15 cellular contexts compared by ENCODE assay signal in genomic region chr6:130906736-130907381, GRCh38.
DNase-seq lines count a peak whose midpoint lies in the region; ATAC-seq and TF ChIP-seq lines count a peak whose summit lies in the region.
"Had no signal": no experiment of that assay in that cellular context is flagged by ENCODE, and none has a peak within 500 bp of the region (broad histone marks: within the 10 kb centered on the region; RNA-seq: fewer than 3 reads in every experiment).

No MANE protein-coding gene starts in this region.

- peaks cover 2% of the 10 kb centered on the region for H3K27me3 Mint-ChIP-seq in activated T-cell treated with anti-CD3 and anti-CD28 coated beads, Interleukin-2, amount 50 U/mL, for 4 hours (ENCODE audit: low read depth)
- H3K27me3 Mint-ChIP-seq: CD4-positive, alpha-beta memory T cell had no signal

- H3K27ac ChIP-seq in RWPE1: no peak overlapping the region
- no peak overlapping the region for H3K27ac ChIP-seq in colonic mucosa
- H3K27ac ChIP-seq: esophagus squamous epithelium had no signal

- CTCF ChIA-PET in RWPE1 (lab: Yijun Ruan, JAX): no interaction called here

- H3K9me3 Mint-ChIP-seq in activated T-cell treated with anti-CD3 and anti-CD28 coated beads, Interleukin-2, amount 50 U/mL, for 4 hours: no peaks in the 10 kb centered on the region
- H3K9me3 Mint-ChIP-seq: activated CD4-positive, alpha-beta T cell treated with anti-CD3 and anti-CD28 coated beads, Interleukin-2, amount 10 ng/mL, durations not matched to agents 24 days and 14 days; activated T-helper 1 cell treated with anti-CD3 and anti-CD28 coated beads, Interleukin-12 subunit alpha, Interleukin-12 subunit beta, Interleukin-2, Interleukin-4 antibody, amounts not matched to agents 30 ng/mL and 10 ng/mL and 1 ng/mL, durations not matched to agents 14 hours and 24 hours and 36 hours; T-helper 1 cell treated with Interleukin-12 subunit alpha and Interleukin-12 subunit beta and Interleukin-4 antibody, amounts not matched to agents 30 μg/mL and 1 μg/mL, for 36 hours had no signal

- no peaks in the 10 kb centered on the region for H3K4me1 ChIP-seq in colonic mucosa

- ATAC-seq in GM18867 (IDR thresholded peaks at IDR 0.05; ENCODE audit: unreplicated experiment) (peak; percentile 49), GM21825 (IDR thresholded peaks at IDR 0.05; ENCODE audit: unreplicated experiment) (no peak)
- no peak for ATAC-seq in activated T-cell treated with anti-CD3 and anti-CD28 coated beads, Interleukin-2, amount 50 U/mL, for 4 hours

- H3K27me3 ChIP-seq in colonic mucosa: no peaks in the 10 kb centered on the region
- H3K27me3 ChIP-seq: esophagus squamous epithelium had no signal

- no peak for TF ChIP-seq CTCF in RWPE1 (conservative IDR thresholded peaks at IDR 0.05; ENCODE audit: low read depth)
- TF ChIP-seq CTCF in fibroblast of mammary gland (conservative IDR thresholded peaks at IDR 0.05; ENCODE audit: control insufficient read depth, insufficient read depth, low read depth, low read length): no peak
- TF ChIP-seq CTCF in colonic mucosa (IDR thresholded peaks at IDR 0.05): no peak
- TF ChIP-seq CTCF in GM10266 (IDR thresholded peaks at IDR 0.05; ENCODE audit: control insufficient read depth, insufficient read depth, low read depth, missing control alignments): no peak

- POLR2A ChIA-PET in RWPE1 (lab: Yijun Ruan, JAX; ENCODE audit: low non-redundant PET): no interaction called here

- no peaks in the 10 kb centered on the region for H3K4me1 Mint-ChIP-seq in activated T-cell treated with anti-CD3 and anti-CD28 coated beads, Interleukin-2, amount 50 U/mL, for 4 hours (ENCODE audit: low read depth)
- H3K4me1 Mint-ChIP-seq: activated CD4-positive, alpha-beta T cell treated with anti-CD3 and anti-CD28 coated beads, Interleukin-2, amount 10 ng/mL, durations not matched to agents 24 days and 14 days; CD4-positive, alpha-beta memory T cell; immature natural killer cell had no signal

- intact Hi-C loops in colonic mucosa (cut with DNase I): no loop called here

- no peak overlapping the region for H3K9ac ChIP-seq in colonic mucosa (ENCODE audit: low read depth in 2 of 2, low read length in 2 of 2)

- peak; percentile 2 for DNase-seq in RWPE1 (ENCODE audit: low spot score)
- peak; percentile 79 for DNase-seq in fibroblast of mammary gland (ENCODE audit: low read depth)
- peak; percentile 32 for DNase-seq in smooth muscle cell of the brain vasculature (ENCODE audit: low read depth, low spot score)
- DNase-seq in colonic mucosa: no peak
- DNase-seq in activated T-cell treated with anti-CD3 and anti-CD28 coated beads, Interleukin-2, amount 50 U/mL, for 4 hours: no peak
- DNase-seq in GM10266 (ENCODE audit: extremely low spot score): no peak
- DNase-seq: activated CD4-positive, alpha-beta T cell treated with anti-CD3 and anti-CD28 coated beads, Interleukin-2, amount 10 ng/mL, durations not matched to agents 24 days and 14 days; CD4-positive, alpha-beta memory T cell; esophagus squamous epithelium; immature natural killer cell had no signal

- H3K36me3 ChIP-seq in colonic mucosa: no peaks in the 10 kb centered on the region
- H3K36me3 ChIP-seq: esophagus squamous epithelium had no signal

- H3K4me3 Mint-ChIP-seq in activated T-cell treated with anti-CD3 and anti-CD28 coated beads, Interleukin-2, amount 50 U/mL, for 4 hours: no peak overlapping the region
- H3K4me3 Mint-ChIP-seq: activated CD4-positive, alpha-beta T cell treated with anti-CD3 and anti-CD28 coated beads, Interleukin-2, amount 10 ng/mL, durations not matched to agents 24 days and 14 days; activated T-helper 1 cell treated with anti-CD3 and anti-CD28 coated beads, Interleukin-12 subunit alpha, Interleukin-12 subunit beta, Interleukin-2, Interleukin-4 antibody, amounts not matched to agents 30 ng/mL and 10 ng/mL and 1 ng/mL, durations not matched to agents 14 hours and 24 hours and 36 hours; CD4-positive, alpha-beta memory T cell; immature natural killer cell; T-helper 1 cell treated with Interleukin-12 subunit alpha and Interleukin-12 subunit beta and Interleukin-4 antibody, amounts not matched to agents 30 μg/mL and 1 μg/mL, for 36 hours had no signal

- no peak overlapping the region for H3K4me3 ChIP-seq in fibroblast of mammary gland (ENCODE audit: control insufficient read depth, low read depth, low read length)
- no peak overlapping the region for H3K4me3 ChIP-seq in colonic mucosa
- H3K4me3 ChIP-seq: esophagus squamous epithelium, mucosa of descending colon had no signal

- H3K36me3 Mint-ChIP-seq in activated T-cell treated with anti-CD3 and anti-CD28 coated beads, Interleukin-2, amount 50 U/mL, for 4 hours (ENCODE audit: insufficient read depth): peaks cover 4% of the 10 kb centered on the region
- H3K36me3 Mint-ChIP-seq: CD4-positive, alpha-beta memory T cell; immature natural killer cell had no signal

- H3K9me3 ChIP-seq in colonic mucosa: no peaks in the 10 kb centered on the region
- H3K9me3 ChIP-seq: esophagus squamous epithelium, mucosa of descending colon had no signal

Comparison
In these comparisons a context has a peak if more than half of its experiments do, and no peak if none do; other contexts are left out.
1. DNase-seq: peak in RWPE1 (single experiment), fibroblast of mammary gland (single experiment) and smooth muscle cell of the brain vasculature (single experiment); none in colonic mucosa (single experiment), activated T-cell treated with anti-CD3 and anti-CD28 coated beads, Interleukin-2, amount 50 U/mL, for 4 hours (single experiment) and GM10266 (single experiment).